ENCODE assay signal across 20 cellular contexts in genomic region chr10:76125900-76126299, GRCh38.
"Had no signal": no experiment of that assay in that cellular context is flagged by ENCODE, and none has a peak within 500 bp of the region (broad histone marks: within the 10 kb centered on the region; RNA-seq: fewer than 3 reads in every experiment).

No MANE protein-coding gene starts in this region.

- H3K27ac ChIP-seq: colonic mucosa, gastrocnemius medialis, heart right ventricle, right atrium auricular region, sigmoid colon, suprapubic skin, thyroid gland had no signal

- H3K9me3 ChIP-seq: colonic mucosa, gastrocnemius medialis, heart right ventricle, mucosa of descending colon, right atrium auricular region, sigmoid colon, suprapubic skin, thyroid gland had no signal

- H3K36me3 Mint-ChIP-seq: natural killer cell; stimulated activated effector memory CD8-positive, alpha-beta T cell treated with anti-CD3 and anti-CD28 coated beads, Interleukin-12 subunit alpha, Interleukin-12 subunit beta, amount 100 ng/mL, for 72 hours; type B pancreatic cell had no signal

- H3K4me3 ChIP-seq: colonic mucosa, gastrocnemius medialis, heart right ventricle, mucosa of descending colon, right atrium auricular region, sigmoid colon, suprapubic skin, thyroid gland had no signal

- H3K4me1 Mint-ChIP-seq: natural killer cell; stimulated activated effector memory CD8-positive, alpha-beta T cell treated with anti-CD3 and anti-CD28 coated beads, Interleukin-12 subunit alpha, Interleukin-12 subunit beta, amount 100 ng/mL, for 72 hours had no signal

- DNase-seq: colonic mucosa; dermis blood vessel endothelial cell; erythroblast; gastrocnemius medialis; heart right ventricle; hypothalamus; left colon; mucosa of descending colon; natural killer cell; sigmoid colon; small intestine; stimulated activated CD4-positive, alpha-beta T cell treated with anti-CD3 and anti-CD28 coated beads, Interleukin-4, amount 100 ng/mL, for 1 hour; stimulated activated CD8-positive, alpha-beta memory T cell treated with anti-CD3 and anti-CD28 coated beads, Interleukin-4, amount 100 ng/mL, for 48 hours; stimulated activated naive CD8-positive, alpha-beta T cell treated with anti-CD3 and anti-CD28 coated beads, Interleukin-15, Interleukin-2, amounts not matched to agents 100 U/mL and 50 U/mL, for 24 hours; thyroid gland had no signal

- FAIRE-seq: small intestine had no signal

- H3K4me3 Mint-ChIP-seq: natural killer cell; neural crest cell; stimulated activated effector memory CD8-positive, alpha-beta T cell treated with anti-CD3 and anti-CD28 coated beads, Interleukin-12 subunit alpha, Interleukin-12 subunit beta, amount 100 ng/mL, for 72 hours; type B pancreatic cell had no signal

- H3K9me3 Mint-ChIP-seq: natural killer cell, neural crest cell had no signal

- H3K36me3 ChIP-seq: colonic mucosa, gastrocnemius medialis, heart right ventricle, right atrium auricular region, sigmoid colon, suprapubic skin, thyroid gland had no signal

- H3K27me3 ChIP-seq: colonic mucosa, heart right ventricle, right atrium auricular region, sigmoid colon, suprapubic skin, thyroid gland had no signal

- ATAC-seq: gastrocnemius medialis; heart right ventricle; left colon; mucosa of descending colon; natural killer cell; stimulated activated effector memory CD8-positive, alpha-beta T cell treated with anti-CD3 and anti-CD28 coated beads, Interleukin-12 subunit alpha, Interleukin-12 subunit beta, amount 100 ng/mL, for 72 hours; stimulated activated naive CD8-positive, alpha-beta T cell treated with anti-CD3 and anti-CD28 coated beads, Interleukin-15, Interleukin-2, amounts not matched to agents 100 U/mL and 50 U/mL, for 24 hours had no signal

- H3K4me1 ChIP-seq: colonic mucosa, gastrocnemius medialis, sigmoid colon, suprapubic skin had no signal

- H3K27ac Mint-ChIP-seq: natural killer cell; stimulated activated effector memory CD8-positive, alpha-beta T cell treated with anti-CD3 and anti-CD28 coated beads, Interleukin-12 subunit alpha, Interleukin-12 subunit beta, amount 100 ng/mL, for 72 hours; type B pancreatic cell had no signal
